20 cellular contexts compared by ENCODE assay signal in the genomic region with DNA sequence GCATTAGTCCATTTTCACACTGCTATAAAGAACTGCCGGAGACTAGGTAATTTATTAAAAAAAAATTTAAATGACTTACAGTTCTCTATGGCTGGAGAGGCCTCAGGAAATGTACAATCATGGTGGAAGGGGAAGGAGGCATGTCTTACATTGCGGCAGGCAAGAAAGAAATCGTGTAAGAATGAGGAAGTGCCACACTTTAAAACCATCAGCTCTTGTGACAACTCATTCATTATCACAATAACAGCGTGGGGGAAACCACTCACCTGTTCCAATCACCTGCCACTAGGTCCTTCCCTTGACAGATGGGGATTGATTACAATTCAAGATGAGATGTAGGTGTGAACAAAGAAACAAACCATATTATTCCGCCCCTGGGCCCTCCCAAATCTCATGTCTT.
"Had no signal": no experiment of that assay in that cellular context is flagged by ENCODE, and none has a peak within 500 bp of the region (broad histone marks: within the 10 kb centered on the region; RNA-seq: fewer than 3 reads in every experiment).

No MANE protein-coding gene starts in this region.

- H3K36me3 ChIP-seq: gastrocnemius medialis, heart right ventricle, left ventricle myocardium inferior, lower lobe of right lung, spleen, tibial artery, upper lobe of left lung, uterus had no signal

- ATAC-seq: esophagus mucosa; gastrocnemius medialis; heart right ventricle; left cardiac atrium; lower lobe of right lung; natural killer cell; sciatic nerve; stimulated activated memory B cell treated with anti-CD40 and anti-IgM and Interleukin-4, amounts not matched to agents 10 μg/mL and 1 μg/mL and 100 μg/mL, for 72 hours had no signal

- DNase-seq: dorsolateral prefrontal cortex; effector memory CD4-positive, alpha-beta T cell; gastrocnemius medialis; heart right ventricle; islet precursor cell; left cardiac atrium; left ventricle myocardium inferior; lower lobe of right lung; natural killer cell; posterior cingulate gyrus; spleen; stimulated activated CD4-positive, alpha-beta T cell treated with anti-CD3 and anti-CD28 coated beads, Interleukin-15, amount 100 ng/mL, for 24 hours; stimulated activated CD4-positive, alpha-beta T cell treated with anti-CD3 and anti-CD28 coated beads, Interleukin-1b, Interleukin-23, amount 100 ng/mL, for 48 hours; stimulated activated CD4-positive, alpha-beta T cell treated with anti-CD3 and anti-CD28 coated beads, Interleukin-4, amount 100 ng/mL, for 24 hours; tibial artery; upper lobe of left lung; uterus had no signal

- H3K4me1 ChIP-seq: gastrocnemius medialis, heart right ventricle, left ventricle myocardium inferior, lower lobe of right lung, spleen, upper lobe of left lung, uterus had no signal

- H3K27ac ChIP-seq: dorsolateral prefrontal cortex, gastrocnemius medialis, heart right ventricle, left ventricle myocardium inferior, lower lobe of right lung, spleen, tibial artery, upper lobe of left lung, uterus had no signal

- H3K27me3 ChIP-seq: dorsolateral prefrontal cortex, gastrocnemius medialis, heart right ventricle, spleen, tibial artery, upper lobe of left lung, uterus had no signal

- H3K4me3 ChIP-seq: dorsolateral prefrontal cortex, gastrocnemius medialis, heart right ventricle, left ventricle myocardium inferior, lower lobe of right lung, spleen, tibial artery, upper lobe of left lung, uterus had no signal

- H3K9me3 ChIP-seq: gastrocnemius medialis, heart right ventricle, left ventricle myocardium inferior, lower lobe of right lung, tibial artery, upper lobe of left lung, uterus had no signal
